ENCODE assay signal across 17 cellular contexts in the genomic region with DNA sequence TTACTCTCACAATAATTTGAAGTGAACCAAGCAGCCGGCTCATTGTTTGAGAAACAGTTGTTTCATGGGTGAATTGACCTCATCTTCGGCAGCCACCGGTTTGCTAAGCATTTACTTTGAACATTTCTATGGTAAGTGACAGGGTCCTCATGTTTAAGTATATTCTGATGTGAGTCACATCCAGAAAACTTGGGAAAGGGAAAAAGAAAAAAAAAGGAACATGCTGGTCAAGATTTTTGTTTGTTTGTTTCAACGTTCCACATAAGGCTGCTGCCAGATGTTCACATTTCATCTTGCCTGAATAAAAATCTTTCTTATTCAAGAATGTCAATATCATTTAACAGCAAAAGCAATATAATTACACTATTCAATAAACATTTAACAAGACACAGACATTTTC. TPM values are rescaled to one million over a fixed set of nuclear protein-coding genes. Genes with fewer than 3 reads are reported as not detected.
A peak's percentile ranks its signal among the peaks of the same experiment; 100 is the strongest.
DNase-seq lines count a peak whose midpoint lies in the region; ATAC-seq, FAIRE-seq and TF ChIP-seq lines count a peak whose summit lies in the region.
"Had no signal": no experiment of that assay in that cellular context is flagged by ENCODE, and none has a peak within 500 bp of the region (broad histone marks: within the 10 kb centered on the region; RNA-seq: fewer than 3 reads in every experiment).

No MANE protein-coding gene starts in this region.

- H3K27ac ChIP-seq in lower lobe of right lung: peak overlapping the region; percentile 46

- H3K4me1 ChIP-seq in lower lobe of right lung: peaks cover 6% of the 10 kb centered on the region
- H3K4me1 ChIP-seq: HAP-1 had no signal

- no peak for ATAC-seq in lower lobe of right lung
- ATAC-seq: GM23338 had no signal

- H3K9me3 ChIP-seq in lower lobe of right lung: no peaks in the 10 kb centered on the region
- H3K9me3 ChIP-seq: HAP-1 had no signal

- DNase-seq in fibroblast of gingiva (ENCODE audit: low read depth): peak; percentile 55
- no peak for DNase-seq in lower lobe of right lung
- DNase-seq in frontal cortex (ENCODE audit: low spot score in 2 of 2): no peak
- DNase-seq in activated T-cell treated with anti-CD3 and anti-CD28 coated beads for 4 hours: no peak
- DNase-seq in cerebellar cortex (ENCODE audit: low spot score): no peak
- DNase-seq: C1 segment of cervical spinal cord; Calu3; CD4-positive, alpha-beta memory T cell; COR-L47; DMS53; DMS79 treated with DMSO at 0.1 percent for 48 hours; GF-D8; HFFc6 had no signal

- intact Hi-C loops in lower lobe of right lung (cut with DNase I): no loop called here

- no peaks in the 10 kb centered on the region for H3K36me3 ChIP-seq in lower lobe of right lung
- H3K36me3 ChIP-seq: HAP-1 had no signal

- no peaks in the 10 kb centered on the region for H3K27me3 ChIP-seq in lower lobe of right lung (ENCODE audit: low read depth)

- no peak overlapping the region for H3K4me3 ChIP-seq in lower lobe of right lung
- H3K4me3 ChIP-seq: GM23338, HAP-1 had no signal

- TF ChIP-seq CTCF in lower lobe of right lung (IDR thresholded peaks at IDR 0.05): no peak

- peak; percentile 85 for FAIRE-seq in endometrium (lab: Jason Lieb, UNC)
- FAIRE-seq in frontal cortex (lab: Jason Lieb, UNC): no peak
- FAIRE-seq: GM12891 had no signal

RNA-seq across cellular contexts. Expression of a gene that starts 55.0 kb away (rescaled TPM):
- total RNA-seq in lower lobe of right lung: 28.5 TPM
- 61.6 TPM for total RNA-seq in frontal cortex
